Comparison of ENCODE assay signal across 1 cellular context in genomic region chr5:141177577-141178191, GRCh38.
TF ChIP-seq lines count a peak whose summit lies in the region.

Gene PCDHB8, plus strand, starts transcription at chr5:141177790. Its CDS starts 245 bp downstream, at chr5:141178035.

TF ChIP-seq in GM23338, 12 proteins besides CTCF, POLR2A, EP300 and RAD21 (continued from another document):
- 0 out of 2 replicates have a peak, but pooled peaks have one; percentile 7 for TF ChIP-seq ZNF462 (CRISPR knock-in tag; IDR thresholded peaks at IDR 0.05)
